8 cellular contexts compared by ENCODE assay signal in genomic region chr1:155125946-155126493, GRCh38. TPM values are rescaled to one million over a fixed set of nuclear protein-coding genes. Genes with fewer than 3 reads are reported as not detected.
DNase-seq lines count a peak whose midpoint lies in the region; ATAC-seq and TF ChIP-seq lines count a peak whose summit lies in the region.

No MANE protein-coding gene starts in this region.

- H3K27ac Mint-ChIP-seq in GM23338, result no peak overlapping the region

- ATAC-seq in GM23338 (peak; percentile 19), psoas muscle (peak in 3 of 4 donors; percentile 26 to 49 (median 33))

- no peak overlapping the region for H3K27ac ChIP-seq in GM23338 (ENCODE audit: low read depth)
- peak overlapping the region; percentile 98 for H3K27ac ChIP-seq in angular gyrus (ENCODE audit: low read depth, low read length)
- H3K27ac ChIP-seq in right atrium auricular region, result peak overlapping the region; percentile 91 to 94
- peak overlapping the region; percentile 23 for H3K27ac ChIP-seq in psoas muscle

- no peaks in the 10 kb centered on the region for H3K9me2 ChIP-seq in GM23338 (ENCODE audit: insufficient read depth)

- H3K4me3 Mint-ChIP-seq in GM23338, result peak overlapping the region; percentile 80

- no peaks in the 10 kb centered on the region for H3K9me3 Mint-ChIP-seq in GM23338

- DNase-seq in GM23338 (ENCODE audit: low spot score) (peak; percentile 62), right atrium auricular region (ENCODE audit: low spot score) (no peak), psoas muscle (peak; percentile 65 to 71), SIG-M5 treated with dmso at 0.1 percent for 504 hours (lab: John Stamatoyannopoulos, UW; ENCODE audit: unreplicated experiment) (no peak)
- no peak for DNase-seq in effector CD8-positive, alpha-beta T cell (lab: John Stamatoyannopoulos, UW)
- DNase-seq in stimulated activated CD8-positive, alpha-beta memory T cell treated with anti-CD3 and anti-CD28 coated beads, Interleukin-4, amount 100 ng/mL, for 48 hours, result no peak
- no peak for DNase-seq in activated naive CD4-positive, alpha-beta T cell treated with anti-CD3 and anti-CD28 coated beads, Interleukin-2, amount 50 U/mL, for 16 hours

- H3K9me3 ChIP-seq in right atrium auricular region (no peaks in the 10 kb centered on the region), psoas muscle (no peaks in the 10 kb centered on the region)

- H3K4me2 ChIP-seq in GM23338, result peak overlapping the region; percentile 95

- peaks cover 53% of the 10 kb centered on the region for H3K4me1 ChIP-seq in GM23338 (ENCODE audit: insufficient read depth)
- H3K4me1 ChIP-seq in right atrium auricular region, result peaks cover 0 to 58% of the 10 kb centered on the region in 2 donors
- peaks cover 19% of the 10 kb centered on the region for H3K4me1 ChIP-seq in psoas muscle

- peaks cover 74% of the 10 kb centered on the region for H3K27me3 Mint-ChIP-seq in GM23338 (ENCODE audit: insufficient read depth, low read depth, poor library complexity)

- peaks cover 13% of the 10 kb centered on the region for H3F3A ChIP-seq in GM23338 (replicated peaks; ENCODE audit: low read depth)

- H3K27me3 ChIP-seq in GM23338 (ENCODE audit: insufficient read depth) (peaks cover 82% of the 10 kb centered on the region), right atrium auricular region (no peaks in the 10 kb centered on the region), psoas muscle (ENCODE audit: insufficient read depth in 3 of 3, low read length in 2 of 3) (peaks cover 0 to 31% (median 0%) of the 10 kb centered on the region in 3 donors)

- H3K36me3 ChIP-seq in GM23338 (ENCODE audit: insufficient read depth) (no peaks in the 10 kb centered on the region), right atrium auricular region (peaks cover under 1% of the 10 kb centered on the region), psoas muscle (ENCODE audit: insufficient read depth in 1 of 2, low read depth in 1 of 2) (peaks cover 0 to under 1% of the 10 kb centered on the region in 2 donors)

- 19 to 30% (median 23%) methylated on average over 43 to 50 of the region's 50 CpGs for WGBS in psoas muscle, 3 donors

- intact Hi-C loops in psoas muscle (cut with DNase I), result loop anchor here (5.0 kb wide), 2 partner anchors 34 to 41 kb away; no protein-coding TSS in a partner anchor

- peak overlapping the region; percentile 94 for H2AFZ ChIP-seq in GM23338

- TF ChIP-seq CTCF in GM23338 (conservative IDR thresholded peaks at IDR 0.05; ENCODE audit: low read depth in 2 of 2) (no peak), right atrium auricular region (IDR thresholded peaks at IDR 0.05) (no peak), psoas muscle (IDR thresholded peaks at IDR 0.05) (no peak)

- H4K20me1 ChIP-seq in GM23338 (replicated peaks; ENCODE audit: insufficient read depth), result no peaks in the 10 kb centered on the region

- H3K4me1 Mint-ChIP-seq in GM23338, result peaks cover 58% of the 10 kb centered on the region

- H3K4me3 ChIP-seq in GM23338, result peak overlapping the region; percentile 72
- peak overlapping the region; percentile 79 to 82 for H3K4me3 ChIP-seq in right atrium auricular region
- peak overlapping the region; percentile 74 for H3K4me3 ChIP-seq in psoas muscle

- peaks cover 2% of the 10 kb centered on the region; the same call in 1 of the 3 replicates for H3K36me3 Mint-ChIP-seq in GM23338 (ENCODE audit: low read depth)

- H3K79me2 ChIP-seq in GM23338 (replicated peaks; ENCODE audit: insufficient read depth), result no peaks in the 10 kb centered on the region

TF ChIP-seq in GM23338, 12 proteins besides CTCF, POLR2A, EP300 and RAD21:
- TF ChIP-seq STAT1 (IDR thresholded peaks at IDR 0.05; ENCODE audit: unreplicated experiment), result no peak
- TF ChIP-seq EZH2 (IDR thresholded peaks at IDR 0.05; ENCODE audit: low read depth, unreplicated experiment), result peak; percentile 68
TF ChIP-seq in GM23338: peak in this region for 1.

RNA-seq across cellular contexts. Expression of gene EFNA1, which starts 1.7 kb away (rescaled TPM):
- total RNA-seq in GM23338 (2014; rRNA removed; shearing (Covaris generic)), result 2.1 and 5.1 TPM in 2 replicates
- polyA plus RNA-seq in GM23338 (2016; fragmentation: Nextera tagmentation; extraction: Ambion mirVana) (3.2 and 5.1 TPM in 2 replicates), psoas muscle (10 to 100 TPM in 2 of 3 donors, 1 to 10 TPM in 1; 5.5 to 15.0 (median 12.4) TPM)
- total RNA-seq in right atrium auricular region (10 to 100 TPM; 24.8 to 41.4 TPM), psoas muscle (10 to 100 TPM; 11.4 to 42.6 (median 33.0) TPM)

RNA-seq across cellular contexts. Expression of gene SLC50A1, which starts 9.6 kb away (rescaled TPM):
- 30.0 and 50.5 TPM in 2 replicates for total RNA-seq in GM23338 (2014; rRNA removed; shearing (Covaris generic))
- polyA plus RNA-seq in GM23338 (2016; fragmentation: Nextera tagmentation; extraction: Ambion mirVana) (63.9 and 65.4 TPM in 2 replicates), psoas muscle (10 to 100 TPM in 2 of 3 donors, 1 to 10 TPM in 1; 7.5 to 16.2 (median 10.8) TPM)
- total RNA-seq in right atrium auricular region (1 to 10 TPM; 3.7 to 10.0 TPM), psoas muscle (1 to 10 TPM; 6.7 to 8.4 (median 7.8) TPM)

RNA-seq across cellular contexts. Expression of gene DPM3, which starts 14.3 kb away (rescaled TPM):
- 13.6 and 19.2 TPM in 2 replicates for total RNA-seq in GM23338 (2014; rRNA removed; shearing (Covaris generic))
- polyA plus RNA-seq in GM23338 (2016; fragmentation: Nextera tagmentation; extraction: Ambion mirVana) (71.4 and 76.5 TPM in 2 replicates), psoas muscle (100 to 1,000 TPM; 110 to 123 (median 122) TPM)
- total RNA-seq in right atrium auricular region (10 to 100 TPM; 46.5 to 47.8 TPM), psoas muscle (10 to 100 TPM; 47.0 to 54.5 (median 50.0) TPM)

RNA-seq across cellular contexts. Expression of gene KRTCAP2, which starts 47.1 kb away (rescaled TPM):
- 101 and 106 TPM in 2 replicates for total RNA-seq in GM23338 (2014; rRNA removed; shearing (Covaris generic))
- 579 and 628 TPM in 2 replicates for polyA plus RNA-seq in GM23338 (2016; fragmentation: Nextera tagmentation; extraction: Ambion mirVana)
- 100 to 1,000 TPM; 124 to 147 TPM for total RNA-seq in right atrium auricular region
- 100 to 1,000 TPM; 115 to 152 (median 118) TPM for total RNA-seq in psoas muscle
- polyA plus RNA-seq in psoas muscle, result 100 to 1,000 TPM; 137 to 171 (median 149) TPM

RNA-seq across cellular contexts. Expression of gene EFNA3, which starts 47.4 kb away (rescaled TPM):
- total RNA-seq in GM23338 (2014; rRNA removed; shearing (Covaris generic)), result 13.6 and 14.5 TPM in 2 replicates
- polyA plus RNA-seq in GM23338 (2016; fragmentation: Nextera tagmentation; extraction: Ambion mirVana) (10.3 and 13.5 TPM in 2 replicates), psoas muscle (under 1 TPM; 0.17 to 1.00 (median 0.39) TPM)
- total RNA-seq in right atrium auricular region (1 to 10 TPM in 1 of 2 donors, not detected in 1; 3.2 TPM), psoas muscle (under 1 TPM in 3 of 4 donors, not detected in 1; 0.32 to 0.69 (median 0.57) TPM)

Comparison
In these comparisons a context has a peak if more than half of its experiments do, and no peak if none do; other contexts are left out.
1. DNase-seq: peak in GM23338 (single experiment) and psoas muscle (2 of 2); none in right atrium auricular region (single experiment), effector CD8-positive, alpha-beta T cell (single experiment), stimulated activated CD8-positive, alpha-beta memory T cell treated with anti-CD3 and anti-CD28 coated beads, Interleukin-4, amount 100 ng/mL, for 48 hours (single experiment), SIG-M5 treated with dmso at 0.1 percent for 504 hours (single experiment) and activated naive CD4-positive, alpha-beta T cell treated with anti-CD3 and anti-CD28 coated beads, Interleukin-2, amount 50 U/mL, for 16 hours (single experiment).
2. Peak in every context shown above with its lines, with median percentiles within 50 percentile points of each other: H3K4me3 ChIP-seq.